Comparison of ENCODE assay signal across 9 cellular contexts in genomic region chr13:19927117-19927734, GRCh38. TPM values are rescaled to one million over a fixed set of nuclear protein-coding genes. Genes with fewer than 3 reads are reported as not detected.
DNase-seq lines count a peak whose midpoint lies in the region; ATAC-seq and TF ChIP-seq lines count a peak whose summit lies in the region.
"Had no signal": no experiment of that assay in that cellular context is flagged by ENCODE, and none has a peak within 500 bp of the region (broad histone marks: within the 10 kb centered on the region; RNA-seq: fewer than 3 reads in every experiment).

No MANE protein-coding gene starts in this region.

- intact Hi-C loops in ovary (cut with DNase I) = no loop called here

- H3K4me3 ChIP-seq in cardiac fibroblast (replicated peaks in 1 of 2; ENCODE audit: low read depth in 2 of 2, low read length in 2 of 2) (no peak overlapping the region), ovary (no peak overlapping the region)
- H3K4me3 ChIP-seq: skin epidermis had no signal

- no peaks in the 10 kb centered on the region for H3K27me3 ChIP-seq in ovary

- ATAC-seq in HG03108 (IDR thresholded peaks at IDR 0.05; ENCODE audit: unreplicated experiment) = no peak

- H3K36me3 ChIP-seq in ovary = no peaks in the 10 kb centered on the region

- WGBS in ovary, 3 donors = 38 to 48% (median 42%) methylated on average over 4 of the region's 4 CpGs

- peak; percentile 46 for TF ChIP-seq CTCF in cardiac fibroblast (IDR thresholded peaks at IDR 0.05; ENCODE audit: low read depth, low read length)
- TF ChIP-seq CTCF in ovary (IDR thresholded peaks at IDR 0.05) = no peak

- no peaks in the 10 kb centered on the region for H3K4me1 ChIP-seq in ovary (ENCODE audit: insufficient read depth)

- no peak for TF ChIP-seq POLR2A in ovary (IDR thresholded peaks at IDR 0.05)

- TF ChIP-seq EP300 in ovary (IDR thresholded peaks at IDR 0.05) = no peak

- no peaks in the 10 kb centered on the region for H3K9me3 ChIP-seq in ovary

- H3K27ac ChIP-seq in ovary = no peak overlapping the region
- H3K27ac ChIP-seq: skin epidermis had no signal

- DNase-seq in ELR (ENCODE audit: low read depth) (peak; percentile 55), NCI-H1092 treated with DMSO at 0.1 percent for 48 hours (lab: John Stamatoyannopoulos, UW) (peak; percentile 45), cardiac fibroblast (ENCODE audit: low read depth in 2 of 2) (peak; percentile 15 to 49), myocyte (ENCODE audit: low read depth) (peak; percentile 50), NCI-H1048 (lab: John Stamatoyannopoulos, UW) (no peak), ovary (no peak)
- no peak for DNase-seq in stimulated activated CD4-positive, alpha-beta T cell treated with anti-CD3 and anti-CD28 coated beads, Interleukin-4, amount 100 ng/mL, for 24 hours

RNA-seq across cellular contexts. Expression of gene ZMYM2, which starts 31.3 kb away (rescaled TPM):
- total RNA-seq in myocyte (97.3 and 98.3 TPM in 2 replicates), ovary (10 to 100 TPM; 55.0 to 97.6 (median 76.0) TPM)
- polyA plus RNA-seq in myocyte (2012) = 30.5 TPM
- 10 to 100 TPM; 17.2 to 46.3 TPM for polyA plus RNA-seq in ovary

Comparison
In these comparisons a context has a peak if more than half of its experiments do, and no peak if none do; other contexts are left out.
1. DNase-seq: peak in ELR (single experiment), NCI-H1092 treated with DMSO at 0.1 percent for 48 hours (single experiment), cardiac fibroblast (2 of 2) and myocyte (single experiment); none in NCI-H1048 (single experiment), ovary (0 of 5) and stimulated activated CD4-positive, alpha-beta T cell treated with anti-CD3 and anti-CD28 coated beads, Interleukin-4, amount 100 ng/mL, for 24 hours (single experiment).